1 cellular context compared by ENCODE assay signal in the genomic region with DNA sequence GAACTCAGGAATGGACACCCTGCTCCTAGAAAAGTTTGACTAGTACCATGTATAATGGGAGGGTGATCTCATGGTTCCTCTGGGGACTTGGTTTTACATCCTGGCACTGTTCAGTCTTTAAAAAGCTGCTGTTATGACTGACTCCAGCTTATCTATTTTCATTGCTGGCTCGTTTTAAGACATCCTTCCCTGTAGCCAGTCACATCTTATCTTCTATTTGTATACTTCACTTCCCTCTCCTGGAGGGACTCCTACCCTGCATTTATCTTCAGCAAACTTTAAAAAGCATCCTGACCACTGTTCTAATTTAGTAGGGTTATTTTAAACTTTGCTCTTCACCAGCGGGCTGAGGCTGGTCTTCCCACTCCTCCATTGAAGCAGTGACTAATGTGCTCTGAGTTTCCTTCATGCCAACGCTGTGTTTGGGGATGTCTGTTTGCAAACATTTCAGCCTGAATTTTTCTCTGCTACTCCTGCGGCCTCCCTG.
TF ChIP-seq lines count a peak whose summit lies in the region.

No MANE protein-coding gene starts in this region.

TF ChIP-seq in GM23338, 12 proteins besides CTCF, POLR2A, EP300 and RAD21:
- TF ChIP-seq JUNB (IDR thresholded peaks at IDR 0.05; ENCODE audit: unreplicated experiment) (no peak), REST (IDR thresholded peaks at IDR 0.05; ENCODE audit: unreplicated experiment) (no peak), ZNF114 (CRISPR knock-in tag; IDR thresholded peaks at IDR 0.05) (no peak), CREB1 (CRISPR knock-in tag; IDR thresholded peaks at IDR 0.05; ENCODE audit: low read depth) (no peak), EZH2phosphoT487 (IDR thresholded peaks at IDR 0.05; ENCODE audit: unreplicated experiment) (no peak), STAT1 (IDR thresholded peaks at IDR 0.05; ENCODE audit: unreplicated experiment) (no peak), NANOG (IDR thresholded peaks at IDR 0.05; ENCODE audit: borderline replicate concordance) (no peak), ZNF331 (CRISPR knock-in tag; IDR thresholded peaks at IDR 0.05; ENCODE audit: low read depth) (no peak), EZH2 (IDR thresholded peaks at IDR 0.05; ENCODE audit: low read depth, unreplicated experiment) (no peak), POLR2AphosphoS5 (IDR thresholded peaks at IDR 0.05; ENCODE audit: low read depth) (no peak)
- TF ChIP-seq, protein P1, sequence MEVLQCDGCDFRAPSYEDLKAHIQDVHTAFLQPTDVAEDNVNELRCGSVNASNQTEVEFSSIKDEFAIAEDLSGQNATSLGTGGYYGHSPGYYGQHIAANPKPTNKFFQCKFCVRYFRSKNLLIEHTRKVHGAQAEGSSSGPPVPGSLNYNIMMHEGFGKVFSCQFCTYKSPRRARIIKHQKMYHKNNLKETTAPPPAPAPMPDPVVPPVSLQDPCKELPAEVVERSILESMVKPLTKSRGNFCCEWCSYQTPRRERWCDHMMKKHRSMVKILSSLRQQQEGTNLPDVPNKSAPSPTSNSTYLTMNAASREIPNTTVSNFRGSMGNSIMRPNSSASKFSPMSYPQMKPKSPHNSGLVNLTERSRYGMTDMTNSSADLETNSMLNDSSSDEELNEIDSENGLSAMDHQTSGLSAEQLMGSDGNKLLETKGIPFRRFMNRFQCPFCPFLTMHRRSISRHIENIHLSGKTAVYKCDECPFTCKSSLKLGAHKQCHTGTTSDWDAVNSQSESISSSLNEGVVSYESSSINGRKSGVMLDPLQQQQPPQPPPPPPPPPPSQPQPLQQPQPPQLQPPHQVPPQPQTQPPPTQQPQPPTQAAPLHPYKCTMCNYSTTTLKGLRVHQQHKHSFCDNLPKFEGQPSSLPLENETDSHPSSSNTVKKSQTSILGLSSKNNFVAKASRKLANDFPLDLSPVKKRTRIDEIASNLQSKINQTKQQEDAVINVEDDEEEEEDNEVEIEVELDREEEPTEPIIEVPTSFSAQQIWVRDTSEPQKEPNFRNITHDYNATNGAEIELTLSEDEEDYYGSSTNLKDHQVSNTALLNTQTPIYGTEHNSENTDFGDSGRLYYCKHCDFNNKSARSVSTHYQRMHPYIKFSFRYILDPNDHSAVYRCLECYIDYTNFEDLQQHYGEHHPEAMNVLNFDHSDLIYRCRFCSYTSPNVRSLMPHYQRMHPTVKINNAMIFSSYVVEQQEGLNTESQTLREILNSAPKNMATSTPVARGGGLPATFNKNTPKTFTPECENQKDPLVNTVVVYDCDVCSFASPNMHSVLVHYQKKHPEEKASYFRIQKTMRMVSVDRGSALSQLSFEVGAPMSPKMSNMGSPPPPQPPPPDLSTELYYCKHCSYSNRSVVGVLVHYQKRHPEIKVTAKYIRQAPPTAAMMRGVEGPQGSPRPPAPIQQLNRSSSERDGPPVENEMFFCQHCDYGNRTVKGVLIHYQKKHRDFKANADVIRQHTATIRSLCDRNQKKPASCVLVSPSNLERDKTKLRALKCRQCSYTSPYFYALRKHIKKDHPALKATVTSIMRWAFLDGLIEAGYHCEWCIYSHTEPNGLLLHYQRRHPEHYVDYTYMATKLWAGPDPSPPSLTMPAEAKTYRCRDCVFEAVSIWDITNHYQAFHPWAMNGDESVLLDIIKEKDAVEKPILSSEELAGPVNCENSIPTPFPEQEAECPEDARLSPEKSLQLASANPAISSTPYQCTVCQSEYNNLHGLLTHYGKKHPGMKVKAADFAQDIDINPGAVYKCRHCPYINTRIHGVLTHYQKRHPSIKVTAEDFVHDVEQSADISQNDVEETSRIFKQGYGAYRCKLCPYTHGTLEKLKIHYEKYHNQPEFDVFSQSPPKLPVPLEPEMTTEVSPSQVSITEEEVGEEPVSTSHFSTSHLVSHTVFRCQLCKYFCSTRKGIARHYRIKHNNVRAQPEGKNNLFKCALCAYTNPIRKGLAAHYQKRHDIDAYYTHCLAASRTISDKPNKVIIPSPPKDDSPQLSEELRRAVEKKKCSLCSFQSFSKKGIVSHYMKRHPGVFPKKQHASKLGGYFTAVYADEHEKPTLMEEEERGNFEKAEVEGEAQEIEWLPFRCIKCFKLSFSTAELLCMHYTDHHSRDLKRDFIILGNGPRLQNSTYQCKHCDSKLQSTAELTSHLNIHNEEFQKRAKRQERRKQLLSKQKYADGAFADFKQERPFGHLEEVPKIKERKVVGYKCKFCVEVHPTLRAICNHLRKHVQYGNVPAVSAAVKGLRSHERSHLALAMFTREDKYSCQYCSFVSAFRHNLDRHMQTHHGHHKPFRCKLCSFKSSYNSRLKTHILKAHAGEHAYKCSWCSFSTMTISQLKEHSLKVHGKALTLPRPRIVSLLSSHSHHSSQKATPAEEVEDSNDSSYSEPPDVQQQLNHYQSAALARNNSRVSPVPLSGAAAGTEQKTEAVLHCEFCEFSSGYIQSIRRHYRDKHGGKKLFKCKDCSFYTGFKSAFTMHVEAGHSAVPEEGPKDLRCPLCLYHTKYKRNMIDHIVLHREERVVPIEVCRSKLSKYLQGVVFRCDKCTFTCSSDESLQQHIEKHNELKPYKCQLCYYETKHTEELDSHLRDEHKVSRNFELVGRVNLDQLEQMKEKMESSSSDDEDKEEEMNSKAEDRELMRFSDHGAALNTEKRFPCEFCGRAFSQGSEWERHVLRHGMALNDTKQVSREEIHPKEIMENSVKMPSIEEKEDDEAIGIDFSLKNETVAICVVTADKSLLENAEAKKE (CRISPR knock-in tag; IDR thresholded peaks at IDR 0.05) = no peak
- TF ChIP-seq, protein P2, sequence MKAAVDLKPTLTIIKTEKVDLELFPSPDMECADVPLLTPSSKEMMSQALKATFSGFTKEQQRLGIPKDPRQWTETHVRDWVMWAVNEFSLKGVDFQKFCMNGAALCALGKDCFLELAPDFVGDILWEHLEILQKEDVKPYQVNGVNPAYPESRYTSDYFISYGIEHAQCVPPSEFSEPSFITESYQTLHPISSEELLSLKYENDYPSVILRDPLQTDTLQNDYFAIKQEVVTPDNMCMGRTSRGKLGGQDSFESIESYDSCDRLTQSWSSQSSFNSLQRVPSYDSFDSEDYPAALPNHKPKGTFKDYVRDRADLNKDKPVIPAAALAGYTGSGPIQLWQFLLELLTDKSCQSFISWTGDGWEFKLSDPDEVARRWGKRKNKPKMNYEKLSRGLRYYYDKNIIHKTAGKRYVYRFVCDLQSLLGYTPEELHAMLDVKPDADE (IDR thresholded peaks at IDR 0.05) = no peak
